ENCODE assay signal across 20 cellular contexts in the genomic region with DNA sequence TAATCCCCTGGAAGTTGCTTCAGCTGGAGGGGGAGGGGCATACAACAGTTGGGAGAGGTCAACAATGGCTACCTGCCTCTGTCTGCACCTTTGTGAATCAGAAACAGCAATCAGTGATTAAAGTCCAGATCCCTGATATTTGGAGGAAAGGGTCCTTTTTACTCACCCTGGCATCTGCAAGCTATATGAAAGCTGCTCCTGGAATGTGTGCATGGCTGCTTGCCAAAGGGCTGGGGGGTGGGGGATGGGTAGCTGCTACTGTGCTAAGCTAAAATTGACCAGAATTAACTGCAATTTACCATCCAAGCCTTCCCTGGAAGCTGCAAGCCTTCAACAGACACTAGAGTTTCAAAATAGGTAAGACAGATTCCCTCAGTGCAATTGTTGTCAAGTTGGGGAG. TPM values are rescaled to one million over a fixed set of nuclear protein-coding genes. Genes with fewer than 3 reads are reported as not detected.
DNase-seq lines count a peak whose midpoint lies in the region; ATAC-seq and TF ChIP-seq lines count a peak whose summit lies in the region.
"Had no signal": no experiment of that assay in that cellular context is flagged by ENCODE, and none has a peak within 500 bp of the region (broad histone marks: within the 10 kb centered on the region; RNA-seq: fewer than 3 reads in every experiment).

No MANE protein-coding gene starts in this region.

- H3K9me3 ChIP-seq in A673 (ENCODE audit: low read depth, low read length, poor library complexity, severe bottlenecking): no peaks in the 10 kb centered on the region
- H3K9me3 ChIP-seq: gastrocnemius medialis, psoas muscle, testis had no signal

- H3K4me3 ChIP-seq in A673 (ENCODE audit: low read depth, low read length, poor library complexity, severe bottlenecking): no peak overlapping the region
- H3K4me3 ChIP-seq: gastrocnemius medialis, psoas muscle, testis had no signal

- H3K27ac ChIP-seq in A673 (ENCODE audit: low read depth, low read length, poor library complexity, severe bottlenecking): no peak overlapping the region
- H3K27ac ChIP-seq: gastrocnemius medialis, psoas muscle, testis had no signal

- no peaks in the 10 kb centered on the region for H3K36me3 ChIP-seq in A673 (ENCODE audit: insufficient read depth, low read length, poor library complexity, severe bottlenecking)
- H3K36me3 ChIP-seq: gastrocnemius medialis had no signal

- intact Hi-C loops in A673 (cut with micrococcal nuclease; ENCODE audit: unreplicated experiment): no loop called here

- ATAC-seq in GM19452 (IDR thresholded peaks at IDR 0.05; ENCODE audit: unreplicated experiment) (no peak), HG02763 (IDR thresholded peaks at IDR 0.05; ENCODE audit: unreplicated experiment) (no peak)
- ATAC-seq: gastrocnemius medialis, psoas muscle had no signal

- no TSS peak for BruUV-seq in A673 (replicated peaks; lab: Mats Ljungman, UMichigan)

- H3K27me3 ChIP-seq in A673 (replicated peaks; ENCODE audit: insufficient read depth, low read depth, low read length, poor library complexity): no peaks in the 10 kb centered on the region
- H3K27me3 ChIP-seq: gastrocnemius medialis, testis had no signal

- POLR2A ChIA-PET in A673 (lab: Charles Lee; ENCODE audit: low non-redundant PET): no interaction called here

- no peak for TF ChIP-seq CTCF in A673 (conservative IDR thresholded peaks at IDR 0.05; ENCODE audit: low read depth, low read length)

- H3K4me1 ChIP-seq in A673 (ENCODE audit: insufficient read depth, low read length, poor library complexity, severe bottlenecking): peaks cover 9% of the 10 kb centered on the region
- H3K4me1 ChIP-seq: gastrocnemius medialis, psoas muscle, testis had no signal

- CTCF ChIA-PET in A673 (lab: Charles Lee): no interaction called here

- DNase-seq in A673 (ENCODE audit: low spot score): peak; percentile 31
- DNase-seq in HK-2 (ENCODE audit: unreplicated experiment): peak; percentile 32
- DNase-seq in T1000 (lab: John Stamatoyannopoulos, UW): peak; percentile 2
- peak; percentile 46 for DNase-seq in kidney tubule cell (ENCODE audit: low spot score)
- DNase-seq in hypothalamus (lab: John Stamatoyannopoulos, UW): no peak
- DNase-seq: activated CD4-positive, alpha-beta T cell treated with anti-CD3 and anti-CD28 coated beads for 4 hours; activated CD8-positive, alpha-beta memory T cell treated with anti-CD3 and anti-CD28 coated beads, Interleukin-2, amount 50 U/mL, for 48 hours; activated gamma-delta T cell; caudate nucleus; CD8-positive, alpha-beta memory T cell; DND-41; gastrocnemius medialis; Karpas-422; NCI-H1092; nephron progenitor cell; NK-92 treated with Interleukin-12 subunit alpha and Interleukin-12 subunit beta, amount 100 ng/mL, for 24 hours; psoas muscle; testis had no signal

RNA-seq across cellular contexts. Expression of a gene that starts 13.5 kb away (rescaled TPM):
- total RNA-seq in A673 (2021): 52.3 and 54.3 TPM in 2 replicates

Comparison
In these comparisons a context has a peak if more than half of its experiments do, and no peak if none do; other contexts are left out.
1. DNase-seq: peak in A673 (single experiment), HK-2 (single experiment), T1000 (single experiment) and kidney tubule cell (single experiment); none in hypothalamus (0 of 51).